ENCODE assay signal across 16 cellular contexts in the genomic region with DNA sequence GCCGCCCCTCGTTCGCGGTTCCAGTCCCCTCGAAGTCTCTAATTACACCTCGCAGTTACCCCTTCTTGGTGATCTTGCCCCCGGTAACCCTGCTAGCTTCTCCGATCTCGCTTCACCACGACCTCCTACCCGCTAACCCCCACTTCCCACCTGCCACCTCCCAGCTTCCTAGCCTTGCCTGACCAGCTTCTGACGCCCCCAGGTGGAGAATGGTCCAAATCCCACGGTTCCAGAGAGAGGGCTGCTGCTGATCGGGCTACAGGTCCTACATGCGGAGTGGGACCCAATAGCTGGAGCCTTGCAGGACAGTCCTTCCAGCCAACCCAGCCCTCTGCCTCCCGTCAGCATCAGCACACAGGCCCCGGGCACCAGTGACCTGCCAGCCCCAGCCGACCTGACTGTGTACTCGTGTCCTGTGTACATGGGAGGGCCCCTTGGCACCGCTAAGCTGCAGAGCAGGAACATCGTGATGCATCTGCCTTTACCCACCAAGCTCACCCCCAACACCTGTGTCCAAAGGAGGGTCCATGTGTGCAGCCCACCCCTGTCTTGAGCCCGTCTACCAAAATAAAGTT. TPM values are rescaled to one million over a fixed set of nuclear protein-coding genes. Genes with fewer than 3 reads are reported as not detected.
A peak's percentile ranks its signal among the peaks of the same experiment; 100 is the strongest.
DNase-seq lines count a peak whose midpoint lies in the region; ATAC-seq and TF ChIP-seq lines count a peak whose summit lies in the region.
"Had no signal": no experiment of that assay in that cellular context is flagged by ENCODE, and none has a peak within 500 bp of the region (broad histone marks: within the 10 kb centered on the region; RNA-seq: fewer than 3 reads in every experiment).

No MANE protein-coding gene starts in this region.

- TF ChIP-seq POLR2A in IMR-90 (IDR thresholded peaks at IDR 0.05; ENCODE audit: low read depth, low read length): no peak
- TF ChIP-seq POLR2A in tibial nerve (IDR thresholded peaks at IDR 0.05): no peak

- peaks cover 0 to 3% of the 10 kb centered on the region in 2 experiments; a peak in 2 of 4 replicates for H3K79me1 ChIP-seq in IMR-90 (ENCODE audit: low read depth in 1 of 2, low read length in 2 of 2)

- no peak overlapping the region for H2AK5ac ChIP-seq in IMR-90 (ENCODE audit: low read depth, low read length)

- H3K4me3 ChIP-seq in GM23338 (peak overlapping the region; percentile 49), IMR-90 (ENCODE audit: insufficient read depth, low read depth, low read length) (no peak overlapping the region), tibial nerve (no peak overlapping the region)
- no peak overlapping the region for H3K4me3 ChIP-seq in naive thymus-derived CD4-positive, alpha-beta T cell (ENCODE audit: low read length)
- H3K4me3 ChIP-seq: SK-N-MC had no signal

- H3K4me1 Mint-ChIP-seq in GM23338 (peaks cover 10% of the 10 kb centered on the region), endothelial cell (ENCODE audit: unreplicated experiment) (peaks cover 7% of the 10 kb centered on the region), nephron (peaks cover 29% of the 10 kb centered on the region)
- H3K4me1 Mint-ChIP-seq in naive thymus-derived CD4-positive, alpha-beta T cell: peaks cover 0 to 18% (median 2%) of the 10 kb centered on the region in 7 donors

- no peak overlapping the region for H3K27ac ChIP-seq in GM23338 (ENCODE audit: low read depth)
- no peak overlapping the region for H3K27ac ChIP-seq in IMR-90 (ENCODE audit: insufficient read depth, low read length)
- H3K27ac ChIP-seq in tibial nerve: no peak overlapping the region
- H3K27ac ChIP-seq in naive thymus-derived CD4-positive, alpha-beta T cell (ENCODE audit: low read depth, low read length): no peak overlapping the region
- H3K27ac ChIP-seq: C4-2B, KMS-11, SK-N-MC had no signal

- H3K56ac ChIP-seq in IMR-90 (ENCODE audit: extremely low read depth, insufficient read depth, low read length): no peak overlapping the region

- peak; percentile 35 to 70 for TF ChIP-seq CTCF in GM23338 (conservative IDR thresholded peaks at IDR 0.05; ENCODE audit: low read depth in 2 of 2)
- TF ChIP-seq CTCF in IMR-90 (conservative IDR thresholded peaks at IDR 0.05; ENCODE audit: low read depth, low read length): no peak
- no peak for TF ChIP-seq CTCF in endothelial cell (IDR thresholded peaks at IDR 0.05; ENCODE audit: unreplicated experiment)
- TF ChIP-seq CTCF in nephron (IDR thresholded peaks at IDR 0.05; ENCODE audit: unreplicated experiment in 3 of 3): no peak
- no peak for TF ChIP-seq CTCF in tibial nerve (IDR thresholded peaks at IDR 0.05)

- WGBS in IMR-90 (ENCODE audit: extremely low coverage in 2 of 2, insufficient read length in 1 of 2), 2 experiments: 52% methylated on average over 9 of the region's 22 CpGs; no CpG with 5 or more reads in 1 of the 2 experiments
- WGBS in tibial nerve, 2 donors: 64 to 69% methylated on average over 20 to 22 of the region's 22 CpGs

- H3K27me3 Mint-ChIP-seq in GM23338 (ENCODE audit: insufficient read depth, low read depth, poor library complexity): peaks cover 14% of the 10 kb centered on the region
- peaks cover 6% of the 10 kb centered on the region for H3K27me3 Mint-ChIP-seq in endothelial cell (ENCODE audit: unreplicated experiment)
- H3K27me3 Mint-ChIP-seq in nephron (ENCODE audit: low read depth): no peaks in the 10 kb centered on the region
- H3K27me3 Mint-ChIP-seq in naive thymus-derived CD4-positive, alpha-beta T cell: no peaks in the 10 kb centered on the region

- in situ Hi-C loops in IMR-90 (cut with MboI; ENCODE audit: low sequenced_read_pairs): no loop called here

- ATAC-seq in GM23338 (peak; percentile 69), IMR-90 (ENCODE audit: low read depth) (no peak)
- ATAC-seq in naive thymus-derived CD4-positive, alpha-beta T cell: no peak
- ATAC-seq: HepG2 had no signal

- H3F3A ChIP-seq in GM23338 (replicated peaks; ENCODE audit: low read depth): no peaks in the 10 kb centered on the region

- H3K27ac Mint-ChIP-seq in GM23338 (no peak overlapping the region), endothelial cell (ENCODE audit: unreplicated experiment) (no peak overlapping the region), nephron (peak overlapping the region in 2 of 3 experiments; percentile 37 to 62)
- no peak overlapping the region for H3K27ac Mint-ChIP-seq in naive thymus-derived CD4-positive, alpha-beta T cell

- H3K4me3 Mint-ChIP-seq in GM23338 (no peak overlapping the region), endothelial cell (ENCODE audit: unreplicated experiment) (peak overlapping the region; percentile 47), nephron (no peak overlapping the region)
- no peak overlapping the region for H3K4me3 Mint-ChIP-seq in naive thymus-derived CD4-positive, alpha-beta T cell

- no peaks in the 10 kb centered on the region for H3K9me2 ChIP-seq in GM23338 (ENCODE audit: insufficient read depth)

- no peak for TF ChIP-seq RAD21 in IMR-90 (IDR thresholded peaks at IDR 0.05; ENCODE audit: low read length)

- H2BK15ac ChIP-seq in IMR-90 (ENCODE audit: low read depth, low read length): no peak overlapping the region

- H2AFZ ChIP-seq in GM23338 (peak overlapping the region; percentile 87; the same call in 1 of the 2 replicates), IMR-90 (replicated peaks; ENCODE audit: low read length, poor library complexity) (peak overlapping the region; percentile 53)

- H3K9me3 ChIP-seq in IMR-90 (ENCODE audit: control insufficient read depth, insufficient read depth, low read length) (no peaks in the 10 kb centered on the region), tibial nerve (no peaks in the 10 kb centered on the region)
- no peaks in the 10 kb centered on the region for H3K9me3 ChIP-seq in naive thymus-derived CD4-positive, alpha-beta T cell (ENCODE audit: control insufficient read depth in 2 of 3, low read length in 3 of 3)

- H3K14ac ChIP-seq in IMR-90 (replicated peaks; ENCODE audit: low read depth, low read length): no peak overlapping the region

- H2BK20ac ChIP-seq in IMR-90 (ENCODE audit: low read depth, low read length): no peak overlapping the region

- POLR2A ChIA-PET in IMR-90 (lab: Charles Lee; ENCODE audit: unreplicated experiment): no interaction called here
- POLR2A ChIA-PET in naive thymus-derived CD4-positive, alpha-beta T cell (lab: Charles Lee): no interaction called here

- H2AK9ac ChIP-seq in IMR-90 (replicated peaks; ENCODE audit: low read depth, low read length, poor library complexity): no peak overlapping the region

- DNase-seq in GM23338 (ENCODE audit: low spot score) (peak; percentile 65), IMR-90 (no peak), endothelial cell (ENCODE audit: low spot score) (no peak), tibial nerve (ENCODE audit: low spot score in 2 of 2) (no peak), NOMO-1 (lab: John Stamatoyannopoulos, UW; ENCODE audit: unreplicated experiment in 2 of 2) (no peak), NCI-H526 (lab: John Stamatoyannopoulos, UW) (no peak)
- DNase-seq in naive thymus-derived CD4-positive, alpha-beta T cell: no peak
- DNase-seq: NCI-H1048, NCI-H146, NCI-H2081 treated with DMSO at 0.1 percent for 48 hours, NCI-H510A treated with DMSO at 0.1 percent for 48 hours had no signal

- H3K9me1 ChIP-seq in IMR-90 (ENCODE audit: insufficient read depth, low read length): peaks cover 8% of the 10 kb centered on the region; the same call in 1 of the 2 replicates

- H3K18ac ChIP-seq in IMR-90 (ENCODE audit: low read depth, low read length): no peak overlapping the region

- TF ChIP-seq EP300 in tibial nerve (IDR thresholded peaks at IDR 0.05): no peak

- H3K36me3 Mint-ChIP-seq in GM23338 (ENCODE audit: low read depth) (no peaks in the 10 kb centered on the region), endothelial cell (ENCODE audit: low read depth, unreplicated experiment) (peaks cover 6% of the 10 kb centered on the region), nephron (ENCODE audit: low read depth) (peaks cover 24% of the 10 kb centered on the region)
- peaks cover 4 to 34% (median 23%) of the 10 kb centered on the region in 5 donors for H3K36me3 Mint-ChIP-seq in naive thymus-derived CD4-positive, alpha-beta T cell

- no TSS peak for BruUV-seq in IMR-90 (replicated peaks; lab: Mats Ljungman, UMichigan)

- H2BK120ac ChIP-seq in IMR-90 (ENCODE audit: low read depth, low read length): no peak overlapping the region

- H3K27me3 ChIP-seq in GM23338 (ENCODE audit: insufficient read depth) (peaks cover 10% of the 10 kb centered on the region; the same call in 1 of the 2 replicates), IMR-90 (ENCODE audit: control insufficient read depth, insufficient read depth, low read length) (no peaks in the 10 kb centered on the region), tibial nerve (no peaks in the 10 kb centered on the region)
- no peaks in the 10 kb centered on the region for H3K27me3 ChIP-seq in naive thymus-derived CD4-positive, alpha-beta T cell (ENCODE audit: control insufficient read depth in 2 of 2, insufficient read depth in 2 of 2, low read length in 2 of 2)

- no peak overlapping the region for H3K4ac ChIP-seq in IMR-90 (ENCODE audit: low read depth, low read length)

- H3K9ac ChIP-seq in IMR-90 (ENCODE audit: low read depth, low read length): no peak overlapping the region
- H3K9ac ChIP-seq: KMS-11 had no signal

- H3K36me3 ChIP-seq in GM23338 (ENCODE audit: insufficient read depth) (no peaks in the 10 kb centered on the region), IMR-90 (ENCODE audit: control insufficient read depth, insufficient read depth, low read length) (no peaks in the 10 kb centered on the region; the same call in 1 of the 2 replicates), tibial nerve (peaks cover 0 to 32% (median 0%) of the 10 kb centered on the region in 3 donors)
- H3K36me3 ChIP-seq in naive thymus-derived CD4-positive, alpha-beta T cell (ENCODE audit: control insufficient read depth in 2 of 3, insufficient read depth in 3 of 3, low read length in 3 of 3): peaks cover 0 to 2% (median 0%) of the 10 kb centered on the region in 3 experiments

- H3K9me3 Mint-ChIP-seq in GM23338 (no peaks in the 10 kb centered on the region), endothelial cell (ENCODE audit: unreplicated experiment) (no peaks in the 10 kb centered on the region), nephron (no peaks in the 10 kb centered on the region)
- H3K9me3 Mint-ChIP-seq in naive thymus-derived CD4-positive, alpha-beta T cell: no peaks in the 10 kb centered on the region

- no peak overlapping the region for H2BK5ac ChIP-seq in IMR-90 (ENCODE audit: low read depth, low read length, poor library complexity, severe bottlenecking)

- H3K79me2 ChIP-seq in GM23338 (replicated peaks; ENCODE audit: insufficient read depth): no peaks in the 10 kb centered on the region

- dilution Hi-C loops in IMR-90 (cut with HindIII; ENCODE audit: low sequenced_read_pairs, unreplicated experiment): no loop called here

- no peak overlapping the region for H4K91ac ChIP-seq in IMR-90 (ENCODE audit: insufficient read depth, low read depth, low read length)

- peak overlapping the region; percentile 71; the same call in 1 of the 2 replicates for H3K4me2 ChIP-seq in GM23338
- no peak overlapping the region for H3K4me2 ChIP-seq in IMR-90 (ENCODE audit: low read depth, low read length)
- H3K4me2 ChIP-seq: KMS-11 had no signal

- CTCF ChIA-PET in IMR-90 (lab: Yijun Ruan, JAX): no interaction called here
- CTCF ChIA-PET in naive thymus-derived CD4-positive, alpha-beta T cell (lab: Charles Lee): no interaction called here

- no peaks in the 10 kb centered on the region for H3K4me1 ChIP-seq in GM23338 (ENCODE audit: insufficient read depth)
- peaks cover 9% of the 10 kb centered on the region for H3K4me1 ChIP-seq in IMR-90 (ENCODE audit: control insufficient read depth, insufficient read depth, low read length)
- H3K4me1 ChIP-seq in tibial nerve: peaks cover 0 to 43% (median 9%) of the 10 kb centered on the region in 4 donors
- no peaks in the 10 kb centered on the region for H3K4me1 ChIP-seq in naive thymus-derived CD4-positive, alpha-beta T cell (ENCODE audit: control insufficient read depth in 2 of 2, insufficient read depth in 2 of 2, low read length in 2 of 2)

- no peak overlapping the region for H4K5ac ChIP-seq in IMR-90 (ENCODE audit: low read depth, low read length)

- H4K20me1 ChIP-seq in GM23338 (replicated peaks; ENCODE audit: insufficient read depth) (no peaks in the 10 kb centered on the region; the same call in 1 of the 2 replicates), IMR-90 (ENCODE audit: insufficient read depth, low read length) (no peaks in the 10 kb centered on the region)

- no peak overlapping the region for H3K23ac ChIP-seq in IMR-90 (ENCODE audit: low read depth, low read length)

- intact Hi-C loops in IMR-90 (cut with micrococcal nuclease): no loop called here
- intact Hi-C loops in naive thymus-derived CD4-positive, alpha-beta T cell (cut with micrococcal nuclease): no loop called here

- H4K8ac ChIP-seq in IMR-90 (ENCODE audit: low read depth in 2 of 2, low read length in 2 of 2): no peak overlapping the region

RNA-seq across cellular contexts. Expression of gene RRP8, which starts 31.9 kb away (rescaled TPM):
- 7.4 and 9.8 TPM in 2 replicates for total RNA-seq in GM23338 (2014; rRNA removed; shearing (Covaris generic))
- polyA plus RNA-seq in GM23338 (2016; fragmentation: Nextera tagmentation; extraction: Ambion mirVana): 13.5 and 13.7 TPM in 2 replicates
- total RNA-seq in IMR-90 (2012; rRNA removed): 11.1 and 11.5 TPM in 2 replicates
- 9.0 and 10.8 TPM in 2 replicates for polyA plus RNA-seq in IMR-90 (2012; rRNA removed)
- 2.5 and 3.4 TPM in 2 replicates for polyA plus RNA-seq in IMR-90 (2012; cell fraction: cytosol; rRNA removed)
- 6.7 and 14.2 TPM in 2 replicates for polyA plus RNA-seq in IMR-90 (2012; cell fraction: nucleus; rRNA removed; ENCODE audit: low replicate concordance)
- 14.6 TPM for total RNA-seq in endothelial cell (ENCODE audit: unreplicated experiment)
- 10 to 100 TPM; 13.9 to 34.1 (median 18.2) TPM for total RNA-seq in tibial nerve
- 10 to 100 TPM; 21.4 to 37.9 (median 27.9) TPM for total RNA-seq in naive thymus-derived CD4-positive, alpha-beta T cell
- 10 to 100 TPM; 17.2 to 29.1 TPM for polyA plus RNA-seq in naive thymus-derived CD4-positive, alpha-beta T cell

RNA-seq across cellular contexts. Expression of gene ILK, which starts 32.1 kb away (rescaled TPM):
- total RNA-seq in GM23338 (2014; rRNA removed; shearing (Covaris generic)): 75.1 and 91.0 TPM in 2 replicates
- polyA plus RNA-seq in GM23338 (2016; fragmentation: Nextera tagmentation; extraction: Ambion mirVana) (62.6 and 64.5 TPM in 2 replicates), IMR-90 (2012; rRNA removed) (367 and 389 TPM in 2 replicates)
- total RNA-seq in IMR-90 (2012; rRNA removed) (272 and 339 TPM in 2 replicates), endothelial cell (ENCODE audit: unreplicated experiment) (183 TPM), tibial nerve (100 to 1,000 TPM; 139 to 148 (median 140) TPM)
- polyA plus RNA-seq in IMR-90 (2012; cell fraction: cytosol; rRNA removed): 266 and 365 TPM in 2 replicates
- 346 and 590 TPM in 2 replicates for polyA plus RNA-seq in IMR-90 (2012; cell fraction: nucleus; rRNA removed; ENCODE audit: low replicate concordance)
- 100 to 1,000 TPM in 1 of 5 experiments, 10 to 100 TPM in 4; 34.4 to 165 (median 89.6) TPM for total RNA-seq in naive thymus-derived CD4-positive, alpha-beta T cell
- 10 to 100 TPM; 67.8 to 79.7 TPM for polyA plus RNA-seq in naive thymus-derived CD4-positive, alpha-beta T cell

RNA-seq across cellular contexts. Expression of gene TAF10, which starts 40.5 kb away (rescaled TPM):
- 102 and 108 TPM in 2 replicates for total RNA-seq in GM23338 (2014; rRNA removed; shearing (Covaris generic))
- polyA plus RNA-seq in GM23338 (2016; fragmentation: Nextera tagmentation; extraction: Ambion mirVana) (253 and 277 TPM in 2 replicates), IMR-90 (2012; rRNA removed) (132 and 180 TPM in 2 replicates)
- total RNA-seq in IMR-90 (2012; rRNA removed) (18.6 and 24.4 TPM in 2 replicates), endothelial cell (ENCODE audit: unreplicated experiment) (62.2 TPM), tibial nerve (100 to 1,000 TPM; 148 to 235 (median 155) TPM)
- polyA plus RNA-seq in IMR-90 (2012; cell fraction: cytosol; rRNA removed): 73.3 and 76.1 TPM in 2 replicates
- polyA plus RNA-seq in IMR-90 (2012; cell fraction: nucleus; rRNA removed; ENCODE audit: low replicate concordance): 71.9 and 78.4 TPM in 2 replicates
- total RNA-seq in naive thymus-derived CD4-positive, alpha-beta T cell: 100 to 1,000 TPM; 116 to 135 (median 128) TPM
- 100 to 1,000 TPM; 210 to 247 TPM for polyA plus RNA-seq in naive thymus-derived CD4-positive, alpha-beta T cell

RNA-seq across cellular contexts. Expression of gene TPP1, which starts 47.7 kb away (rescaled TPM):
- 49.7 and 73.5 TPM in 2 replicates for total RNA-seq in GM23338 (2014; rRNA removed; shearing (Covaris generic))
- polyA plus RNA-seq in GM23338 (2016; fragmentation: Nextera tagmentation; extraction: Ambion mirVana): 18.7 and 21.7 TPM in 2 replicates
- 16.7 and 33.5 TPM in 2 replicates for total RNA-seq in IMR-90 (2012; rRNA removed)
- 66.2 and 108 TPM in 2 replicates for polyA plus RNA-seq in IMR-90 (2012; rRNA removed)
- 41.8 and 75.0 TPM in 2 replicates for polyA plus RNA-seq in IMR-90 (2012; cell fraction: cytosol; rRNA removed)
- polyA plus RNA-seq in IMR-90 (2012; cell fraction: nucleus; rRNA removed; ENCODE audit: low replicate concordance): 76.6 and 101 TPM in 2 replicates
- total RNA-seq in endothelial cell (ENCODE audit: unreplicated experiment): 52.9 TPM
- 10 to 100 TPM; 45.6 to 81.3 (median 58.0) TPM for total RNA-seq in tibial nerve
- total RNA-seq in naive thymus-derived CD4-positive, alpha-beta T cell: 100 to 1,000 TPM in 3 of 5 experiments, 10 to 100 TPM in 2; 49.9 to 160 (median 134) TPM
- polyA plus RNA-seq in naive thymus-derived CD4-positive, alpha-beta T cell: 100 to 1,000 TPM in 1 of 2 donors, 10 to 100 TPM in 1; 91.6 to 116 TPM

Comparison
In these comparisons a context has a peak if more than half of its experiments do, and no peak if none do; other contexts are left out.
1. H3K27ac Mint-ChIP-seq: peak in nephron (2 of 3); none in GM23338 (single experiment), endothelial cell (single experiment) and naive thymus-derived CD4-positive, alpha-beta T cell (0 of 9).
2. CTCF ChIP-seq: peak in GM23338 (2 of 2); none in IMR-90 (single experiment), endothelial cell (single experiment), nephron (0 of 3) and tibial nerve (0 of 5).